In genomic region chr1:89908993-89909436, GRCh38 we compare ENCODE assay signal across 9 cellular contexts.
A peak's percentile ranks its signal among the peaks of the same experiment; 100 is the strongest.
DNase-seq lines count a peak whose midpoint lies in the region; ATAC-seq, FAIRE-seq and TF ChIP-seq lines count a peak whose summit lies in the region.
"Had no signal": no experiment of that assay in that cellular context is flagged by ENCODE, and none has a peak within 500 bp of the region (broad histone marks: within the 10 kb centered on the region; RNA-seq: fewer than 3 reads in every experiment).

No MANE protein-coding gene starts in this region.

- H4K20me1 ChIP-seq in keratinocyte (ENCODE audit: control insufficient read depth, extremely low read depth, insufficient read depth, low read length), result no peaks in the 10 kb centered on the region

- H3K4me3 Mint-ChIP-seq in activated T-helper 2 cell treated with anti-CD3 and anti-CD28 coated beads, Interferon-gamma antibody, Interleukin-2, Interleukin-4, amounts not matched to agents 10 μg/mL and 5 μg/mL and 100 μg/mL, durations not matched to agents 14 hours and 24 hours and 36 hours (ENCODE audit: low read depth), result no peak overlapping the region

- no peaks in the 10 kb centered on the region for H3K27me3 ChIP-seq in keratinocyte (ENCODE audit: control insufficient read depth, extremely low read depth, insufficient read depth, low read length)

- H3K27ac Mint-ChIP-seq in activated T-helper 2 cell treated with anti-CD3 and anti-CD28 coated beads, Interferon-gamma antibody, Interleukin-2, Interleukin-4, amounts not matched to agents 10 μg/mL and 5 μg/mL and 100 μg/mL, durations not matched to agents 14 hours and 24 hours and 36 hours, result peak overlapping the region; percentile 34

- FAIRE-seq in keratinocyte (lab: Jason Lieb, UNC), result no peak

- H3K4me2 ChIP-seq in keratinocyte (ENCODE audit: control insufficient read depth, extremely low read depth, insufficient read depth, low read depth, low read length), result peak overlapping the region; percentile 60

- H3K9ac ChIP-seq in keratinocyte (ENCODE audit: control insufficient read depth, extremely low read depth, insufficient read depth, low read length), result peak overlapping the region; percentile 39

- H3K9me3 Mint-ChIP-seq in activated T-helper 2 cell treated with anti-CD3 and anti-CD28 coated beads, Interferon-gamma antibody, Interleukin-2, Interleukin-4, amounts not matched to agents 10 μg/mL and 5 μg/mL and 100 μg/mL, durations not matched to agents 14 hours and 24 hours and 36 hours, result no peaks in the 10 kb centered on the region

- peaks cover 3% of the 10 kb centered on the region for H3K9me1 ChIP-seq in keratinocyte (ENCODE audit: control insufficient read depth, extremely low read depth, insufficient read depth, low read length)

- no peaks in the 10 kb centered on the region for H3K9me3 ChIP-seq in keratinocyte (ENCODE audit: control insufficient read depth, low read depth, low read length)

- TF ChIP-seq CTCF in AG04449 (IDR thresholded peaks at IDR 0.05; ENCODE audit: insufficient read depth, low read length, missing control alignments), result no peak
- no peak for TF ChIP-seq CTCF in keratinocyte (optimal IDR thresholded peaks at IDR 0.05 in 1 of 3, IDR thresholded peaks at IDR 0.05 in 1 of 3, conservative IDR thresholded peaks at IDR 0.05 in 1 of 3; ENCODE audit: extremely low read depth in 1 of 3, insufficient read depth in 2 of 3, low read length in 3 of 3)

- no peak overlapping the region for H3K4me3 ChIP-seq in AG04449 (ENCODE audit: low read depth, low read length)
- no peak overlapping the region for H3K4me3 ChIP-seq in keratinocyte (ENCODE audit: control insufficient read depth in 2 of 3, extremely low read depth in 1 of 3, insufficient read depth in 2 of 3, low read depth in 1 of 3, low read length in 3 of 3)

- CTCF ChIA-PET in AG04449 (lab: Yijun Ruan, JAX), result interaction anchor here (2.3 kb wide), 1 partner anchor 66 kb away, joined by 6 read pairs; no protein-coding TSS in a partner anchor

- peaks cover 0 to 8% of the 10 kb centered on the region in 2 experiments for H3K36me3 ChIP-seq in keratinocyte (ENCODE audit: control insufficient read depth in 2 of 2, extremely low read depth in 1 of 2, insufficient read depth in 2 of 2, low read length in 2 of 2)

- DNase-seq in AG04449 (ENCODE audit: low read depth, low spot score) (peak; percentile 70), HCEC 1CT (peak; percentile 89), keratinocyte (ENCODE audit: low read depth, low spot score) (no peak), activated gamma-delta T cell (lab: John Stamatoyannopoulos, UW) (no peak), NCI-H345 (lab: John Stamatoyannopoulos, UW) (no peak)
- DNase-seq in activated T-helper 2 cell treated with anti-CD3 and anti-CD28 coated beads, Interferon-gamma antibody, Interleukin-2, Interleukin-4, amounts not matched to agents 10 μg/mL and 5 μg/mL and 100 μg/mL, durations not matched to agents 14 hours and 24 hours and 36 hours (ENCODE audit: low spot score), result no peak
- DNase-seq: hippocampal formation had no signal

- H3K36me3 Mint-ChIP-seq in activated T-helper 2 cell treated with anti-CD3 and anti-CD28 coated beads, Interferon-gamma antibody, Interleukin-2, Interleukin-4, amounts not matched to agents 10 μg/mL and 5 μg/mL and 100 μg/mL, durations not matched to agents 14 hours and 24 hours and 36 hours (ENCODE audit: low read depth), result peaks cover 32% of the 10 kb centered on the region

- H3K27ac ChIP-seq in keratinocyte (ENCODE audit: control insufficient read depth, insufficient read depth, low read length), result peak overlapping the region; percentile 74

- no peaks in the 10 kb centered on the region for H3K27me3 Mint-ChIP-seq in activated T-helper 2 cell treated with anti-CD3 and anti-CD28 coated beads, Interferon-gamma antibody, Interleukin-2, Interleukin-4, amounts not matched to agents 10 μg/mL and 5 μg/mL and 100 μg/mL, durations not matched to agents 14 hours and 24 hours and 36 hours (ENCODE audit: low read depth)

- dilution Hi-C loops in keratinocyte (cut with MboI; ENCODE audit: extremely low pct_ligation_motif_present, low sequenced_read_pairs), result no loop called here

- H3K4me1 Mint-ChIP-seq in activated T-helper 2 cell treated with anti-CD3 and anti-CD28 coated beads, Interferon-gamma antibody, Interleukin-2, Interleukin-4, amounts not matched to agents 10 μg/mL and 5 μg/mL and 100 μg/mL, durations not matched to agents 14 hours and 24 hours and 36 hours (ENCODE audit: low read depth), result peaks cover 49% of the 10 kb centered on the region

- intact Hi-C loops in activated T-helper 2 cell treated with anti-CD3 and anti-CD28 coated beads, Interferon-gamma antibody, Interleukin-2, Interleukin-4, amounts not matched to agents 10 μg/mL and 5 μg/mL and 100 μg/mL, durations not matched to agents 14 hours and 24 hours and 36 hours (cut with micrococcal nuclease), result loop anchor here (2.0 to 5.0 kb wide), 2 partner anchors 43 to 54 kb away; no protein-coding TSS in a partner anchor

- peaks cover 29% of the 10 kb centered on the region for H3K4me1 ChIP-seq in keratinocyte (ENCODE audit: control insufficient read depth, extremely low read depth, insufficient read depth, low read length)

- POLR2A ChIA-PET in AG04449 (lab: Yijun Ruan, JAX), result interaction anchor here (0.9 kb wide), 1 partner anchor 45 kb away, joined by 4 read pairs; no protein-coding TSS in a partner anchor

- H2AFZ ChIP-seq in keratinocyte (ENCODE audit: control insufficient read depth, low read length), result no peak overlapping the region

- peaks cover 9% of the 10 kb centered on the region for H3K79me2 ChIP-seq in keratinocyte (ENCODE audit: control insufficient read depth, insufficient read depth, low read length)

- no peak for ATAC-seq in HG03139 (IDR thresholded peaks at IDR 0.05; ENCODE audit: unreplicated experiment)
- ATAC-seq in HG03432 (IDR thresholded peaks at IDR 0.05; ENCODE audit: unreplicated experiment), result no peak

Comparison
In these comparisons a context has a peak if more than half of its experiments do, and no peak if none do; other contexts are left out.
1. DNase-seq: peak in AG04449 (single experiment) and HCEC 1CT (single experiment); none in activated T-helper 2 cell treated with anti-CD3 and anti-CD28 coated beads, Interferon-gamma antibody, Interleukin-2, Interleukin-4, amounts not matched to agents 10 μg/mL and 5 μg/mL and 100 μg/mL, durations not matched to agents 14 hours and 24 hours and 36 hours (single experiment), keratinocyte (single experiment), activated gamma-delta T cell (single experiment) and NCI-H345 (single experiment).